9 cellular contexts compared by ENCODE assay signal in genomic region chr1:161506336-161507223, GRCh38. TPM values are rescaled to one million over a fixed set of nuclear protein-coding genes. Genes with fewer than 3 reads are reported as not detected.
DNase-seq lines count a peak whose midpoint lies in the region; ATAC-seq and TF ChIP-seq lines count a peak whose summit lies in the region.
"Had no signal": no experiment of that assay in that cellular context is flagged by ENCODE, and none has a peak within 500 bp of the region (broad histone marks: within the 10 kb centered on the region; RNA-seq: fewer than 3 reads in every experiment).

No MANE protein-coding gene starts in this region.

- 0 out of 2 replicates have a peak overlapping the region, but pooled peaks have one; percentile 37 for H2AFZ ChIP-seq in PC-9

- H3K27me3 ChIP-seq in PC-9 (ENCODE audit: insufficient read depth, low read depth), result no peaks in the 10 kb centered on the region
- no peaks in the 10 kb centered on the region for H3K27me3 ChIP-seq in CD4-positive, alpha-beta T cell (ENCODE audit: control insufficient read depth, insufficient read depth, low read length)

- H3K27ac Mint-ChIP-seq in CD4-positive, alpha-beta T cell, result no peak overlapping the region

- no peaks in the 10 kb centered on the region for H3K9me3 Mint-ChIP-seq in CD4-positive, alpha-beta T cell

- H3K4me2 ChIP-seq in PC-9, result peak overlapping the region; percentile 16; the same call in 1 of the 2 replicates

- no peak for TF ChIP-seq CTCF in PC-9 (conservative IDR thresholded peaks at IDR 0.05)
- TF ChIP-seq CTCF in CD4-positive, alpha-beta T cell (IDR thresholded peaks at IDR 0.05), result no peak

- no peak overlapping the region for H3K4me3 ChIP-seq in PC-9
- H3K4me3 ChIP-seq: cardiac muscle cell had no signal

- no peaks in the 10 kb centered on the region for H3K9me2 ChIP-seq in PC-9 (ENCODE audit: insufficient read depth)

- intact Hi-C loops in PC-9 (cut with micrococcal nuclease; ENCODE audit: unreplicated experiment), result no loop called here
- intact Hi-C loops in CD4-positive, alpha-beta T cell (cut with DNase I, micrococcal nuclease), result no loop called here

- CTCF ChIA-PET in PC-9 (lab: Charles Lee), result no interaction called here
- CTCF ChIA-PET in CD4-positive, alpha-beta T cell (lab: Charles Lee), result no interaction called here

- H3K4me3 Mint-ChIP-seq in CD4-positive, alpha-beta T cell, result no peak overlapping the region

- H3K27ac ChIP-seq in PC-9, result no peak overlapping the region
- H3K27ac ChIP-seq in CD4-positive, alpha-beta T cell (ENCODE audit: low read depth, low read length), result no peak overlapping the region
- H3K27ac ChIP-seq: cardiac muscle cell had no signal

- H3K9me3 ChIP-seq in PC-9 (ENCODE audit: insufficient read depth, low read depth), result no peaks in the 10 kb centered on the region
- no peaks in the 10 kb centered on the region for H3K9me3 ChIP-seq in CD4-positive, alpha-beta T cell (ENCODE audit: control insufficient read depth, low read length)

- POLR2A ChIA-PET in PC-9 (lab: Charles Lee; ENCODE audit: unreplicated experiment), result no interaction called here
- POLR2A ChIA-PET in CD4-positive, alpha-beta T cell (lab: Charles Lee), result interaction anchor here (0.7 kb wide), 1 partner anchor 13 kb away, joined by 3 read pairs; no protein-coding TSS in a partner anchor

- H3K4me1 Mint-ChIP-seq in CD4-positive, alpha-beta T cell (ENCODE audit: low read depth), result no peaks in the 10 kb centered on the region

- H3K27me3 Mint-ChIP-seq in CD4-positive, alpha-beta T cell, result peaks cover 52% of the 10 kb centered on the region

- H3K79me2 ChIP-seq in PC-9 (ENCODE audit: low read depth), result no peaks in the 10 kb centered on the region

- ATAC-seq in HG03196 (IDR thresholded peaks at IDR 0.05; ENCODE audit: unreplicated experiment), result no peak
- ATAC-seq in CD4-positive, alpha-beta T cell (ENCODE audit: poor library complexity), result no peak

- H3K36me3 Mint-ChIP-seq in CD4-positive, alpha-beta T cell (ENCODE audit: low read depth), result no peaks in the 10 kb centered on the region

- peaks cover 4% of the 10 kb centered on the region; the same call in 1 of the 2 replicates for H3F3A ChIP-seq in PC-9 (ENCODE audit: insufficient read depth, low read depth)

- peaks cover 6% of the 10 kb centered on the region for H3K4me1 ChIP-seq in PC-9 (replicated peaks; ENCODE audit: insufficient read depth)

- no TSS peak for BruUV-seq in PC-9 (replicated peaks; lab: Mats Ljungman, UMichigan)

- H4K20me1 ChIP-seq in PC-9 (ENCODE audit: insufficient read depth), result no peaks in the 10 kb centered on the region

- no peaks in the 10 kb centered on the region for H3K36me3 ChIP-seq in PC-9 (ENCODE audit: low read depth)
- H3K36me3 ChIP-seq: cardiac muscle cell had no signal

- DNase-seq in GF-D8 (lab: John Stamatoyannopoulos, UW), result peak; percentile 94
- DNase-seq in PC-9, result no peak
- peak; percentile 44 for DNase-seq in fibroblast of the conjunctiva (ENCODE audit: low read depth)
- DNase-seq in pons (ENCODE audit: low spot score), result peak; percentile 22
- DNase-seq in activated CD8-positive, alpha-beta memory T cell treated with anti-CD3 and anti-CD28 coated beads, Interleukin-2, amount 50 U/mL, for 48 hours, result no peak
- no peak for DNase-seq in CD4-positive, alpha-beta T cell
- DNase-seq in NCI-H1048 (lab: John Stamatoyannopoulos, UW), result no peak

RNA-seq across cellular contexts. Expression of gene FCGR2A, which starts 1.3 kb away (rescaled TPM):
- total RNA-seq in PC-9 (2021), result 0.57 TPM in 1 of 2 replicates, not detected in the other
- total RNA-seq in CD4-positive, alpha-beta T cell, result under 1 TPM; 0.63 to 0.89 TPM
- total RNA-seq: cardiac muscle cell had no signal

RNA-seq across cellular contexts. Expression of gene HSPA6, which starts 17.8 kb away (rescaled TPM):
- total RNA-seq in PC-9 (2021), result 0.28 and 0.30 TPM in 2 replicates
- 1 to 10 TPM in 1 of 2 experiments, under 1 TPM in 1; 0.78 to 1.0 TPM for total RNA-seq in CD4-positive, alpha-beta T cell
- total RNA-seq: cardiac muscle cell had no signal

RNA-seq across cellular contexts. Expression of gene FCGR3A, which starts 43.0 kb away (rescaled TPM):
- total RNA-seq in PC-9 (2021), result not detected in 2 replicates
- total RNA-seq in CD4-positive, alpha-beta T cell, result under 1 TPM; 0.25 to 0.34 TPM
- total RNA-seq: cardiac muscle cell had no signal

Comparison
In these comparisons a context has a peak if more than half of its experiments do, and no peak if none do; other contexts are left out.
1. DNase-seq: peak in GF-D8 (single experiment), fibroblast of the conjunctiva (single experiment) and pons (single experiment); none in PC-9 (0 of 2), activated CD8-positive, alpha-beta memory T cell treated with anti-CD3 and anti-CD28 coated beads, Interleukin-2, amount 50 U/mL, for 48 hours (single experiment), CD4-positive, alpha-beta T cell (0 of 10) and NCI-H1048 (single experiment).